In genomic region chr17:68351395-68351794, GRCh38 we compare ENCODE assay signal across 14 cellular contexts.
DNase-seq lines count a peak whose midpoint lies in the region; ATAC-seq and TF ChIP-seq lines count a peak whose summit lies in the region.
"Had no signal": no experiment of that assay in that cellular context is flagged by ENCODE, and none has a peak within 500 bp of the region (broad histone marks: within the 10 kb centered on the region; RNA-seq: fewer than 3 reads in every experiment).

No MANE protein-coding gene starts in this region.

- no peaks in the 10 kb centered on the region for H3K36me3 ChIP-seq in SK-N-SH (replicated peaks in 1 of 2; ENCODE audit: control insufficient read depth in 1 of 2, insufficient read depth in 2 of 2, low read length in 1 of 2)
- no peaks in the 10 kb centered on the region for H3K36me3 ChIP-seq in upper lobe of right lung
- H3K36me3 ChIP-seq: lower lobe of right lung, neural progenitor cell, vagina had no signal

- peak; percentile 63 for TF ChIP-seq RAD21 in SK-N-SH (IDR thresholded peaks at IDR 0.05; ENCODE audit: low read length)

- intact Hi-C loops in Right ventricle myocardium inferior (cut with DNase I): loop anchor here (5.0 kb wide), 1 partner anchor 46 kb away; no protein-coding TSS in a partner anchor
- intact Hi-C loops in left cardiac atrium (cut with DNase I): no loop called here
- intact Hi-C loops in upper lobe of right lung (cut with DNase I): no loop called here

- TF ChIP-seq EP300 in SK-N-SH (IDR thresholded peaks at IDR 0.05; ENCODE audit: borderline replicate concordance in 1 of 2, low read depth in 1 of 2, low read length in 1 of 2): no peak

- no peaks in the 10 kb centered on the region for H3F3A ChIP-seq in SK-N-SH (replicated peaks; ENCODE audit: insufficient read depth)

- H3K27me3 ChIP-seq in SK-N-SH (ENCODE audit: insufficient read depth) (no peaks in the 10 kb centered on the region), upper lobe of right lung (no peaks in the 10 kb centered on the region)
- H3K27me3 ChIP-seq: neural progenitor cell, vagina had no signal

- H3K9ac ChIP-seq in SK-N-SH: no peak overlapping the region
- H3K9ac ChIP-seq: neural progenitor cell had no signal

- no peak overlapping the region for H3K4me2 ChIP-seq in SK-N-SH
- H3K4me2 ChIP-seq: neural progenitor cell had no signal

- ATAC-seq in Right ventricle myocardium inferior (peak; percentile 56), left cardiac atrium (no peak), upper lobe of right lung (no peak), HG03520 (IDR thresholded peaks at IDR 0.05; ENCODE audit: unreplicated experiment) (no peak), GM18867 (IDR thresholded peaks at IDR 0.05; ENCODE audit: unreplicated experiment) (no peak)
- ATAC-seq: lower lobe of right lung had no signal

- H3K4me1 ChIP-seq in SK-N-SH (ENCODE audit: control insufficient read depth in 1 of 2, insufficient read depth in 2 of 2, low read depth in 1 of 2, low read length in 1 of 2): peaks cover 5 to 12% of the 10 kb centered on the region in 2 experiments; a peak in 3 of 4 replicates
- peaks cover 6% of the 10 kb centered on the region for H3K4me1 ChIP-seq in upper lobe of right lung
- H3K4me1 ChIP-seq: vagina had no signal

- DNase-seq in Right ventricle myocardium inferior (ENCODE audit: missing footprints): no peak
- DNase-seq in left cardiac atrium: no peak
- peak; percentile 77 for DNase-seq in SK-N-SH
- DNase-seq in fibroblast of the aortic adventitia (ENCODE audit: low read depth): peak; percentile 33
- DNase-seq in upper lobe of right lung: no peak
- no peak for DNase-seq in DMS53 (lab: John Stamatoyannopoulos, UW)
- DNase-seq: GDM1, glutamatergic neuron, lower lobe of right lung, NCI-H2171 treated with DMSO at 0.1 percent for 48 hours had no signal

- H2AFZ ChIP-seq in SK-N-SH (ENCODE audit: low read depth): 0 out of 2 replicates have a peak overlapping the region, but pooled peaks have one; percentile 67
- H2AFZ ChIP-seq: neural progenitor cell had no signal

- H3K9me3 ChIP-seq in SK-N-SH (no peaks in the 10 kb centered on the region), upper lobe of right lung (no peaks in the 10 kb centered on the region)
- H3K9me3 ChIP-seq: lower lobe of right lung, vagina had no signal

- H3K27ac ChIP-seq in SK-N-SH (ENCODE audit: low read depth in 2 of 2, low read length in 1 of 2) (no peak overlapping the region), upper lobe of right lung (no peak overlapping the region)
- H3K27ac ChIP-seq: lower lobe of right lung, neural progenitor cell, vagina had no signal

- no peaks in the 10 kb centered on the region for H3K79me2 ChIP-seq in SK-N-SH (ENCODE audit: insufficient read depth)

- TF ChIP-seq CTCF in SK-N-SH (IDR thresholded peaks at IDR 0.05): peak; percentile 55
- TF ChIP-seq CTCF in fibroblast of the aortic adventitia (IDR thresholded peaks at IDR 0.05; ENCODE audit: insufficient read depth, low read length): peak; percentile 31
- peak; percentile 6 for TF ChIP-seq CTCF in upper lobe of right lung (IDR thresholded peaks at IDR 0.05)

- H3K9me2 ChIP-seq in SK-N-SH: no peaks in the 10 kb centered on the region

- H3K4me3 ChIP-seq in SK-N-SH (ENCODE audit: low read depth in 2 of 2, low read length in 1 of 2) (no peak overlapping the region), fibroblast of the aortic adventitia (ENCODE audit: low read depth, low read length) (no peak overlapping the region), upper lobe of right lung (no peak overlapping the region)
- H3K4me3 ChIP-seq: lower lobe of right lung, neural progenitor cell, vagina had no signal

- no peaks in the 10 kb centered on the region for H4K20me1 ChIP-seq in SK-N-SH (ENCODE audit: insufficient read depth)

- 20% methylated on average over 7 of the region's 7 CpGs for WGBS in SK-N-SH (ENCODE audit: low lambda C conversion rate)

- CTCF ChIA-PET in SK-N-SH (lab: Yijun Ruan, JAX): interaction anchor here (0.7 to 4.7 kb wide), 8 partner anchors 37 to 107 kb away, joined by 3 to 25 read pairs (median 4); no protein-coding TSS in a partner anchor

- POLR2A ChIA-PET in SK-N-SH (lab: Yijun Ruan, JAX): interaction anchor here (0.7 kb wide), 1 partner anchor 25 kb away, joined by 7 read pairs; no protein-coding TSS in a partner anchor

TF ChIP-seq in SK-N-SH, 30 proteins besides CTCF, POLR2A, EP300 and RAD21 (continues in another document):
- TF ChIP-seq MEF2A (IDR thresholded peaks at IDR 0.05; ENCODE audit: borderline replicate concordance, low read depth): no peak
- TF ChIP-seq FOXJ3 (CRISPR knock-in tag; IDR thresholded peaks at IDR 0.05): no peak
- TF ChIP-seq TEAD4 (IDR thresholded peaks at IDR 0.05; ENCODE audit: borderline replicate concordance, insufficient read depth): no peak
- TF ChIP-seq SIN3A (IDR thresholded peaks at IDR 0.05; ENCODE audit: borderline replicate concordance, low read depth, low read length): no peak
- TF ChIP-seq POLR2AphosphoS5 (IDR thresholded peaks at IDR 0.05; ENCODE audit: low read depth, low read length): no peak
- 0 out of 2 replicates have a peak, but pooled peaks have one; percentile 17 for TF ChIP-seq NFIC (IDR thresholded peaks at IDR 0.05; ENCODE audit: borderline replicate concordance)
- TF ChIP-seq MAX (IDR thresholded peaks at IDR 0.05; ENCODE audit: low read depth): peak; percentile 78
- TF ChIP-seq ZBTB33 (IDR thresholded peaks at IDR 0.05; ENCODE audit: borderline replicate concordance, low read depth): no peak
- no peak for TF ChIP-seq RFX5 (IDR thresholded peaks at IDR 0.05; ENCODE audit: low read length)
- no peak for TF ChIP-seq NRF1 (IDR thresholded peaks at IDR 0.05; ENCODE audit: low read depth, low read length)
- peak; percentile 60 for TF ChIP-seq SMC3 (IDR thresholded peaks at IDR 0.05; ENCODE audit: low read depth, low read length)
- no peak for TF ChIP-seq GABPA (IDR thresholded peaks at IDR 0.05; ENCODE audit: low read depth)
- no peak for TF ChIP-seq USF1 (IDR thresholded peaks at IDR 0.05; ENCODE audit: borderline replicate concordance, low read depth)
- no peak for TF ChIP-seq FOXM1 (IDR thresholded peaks at IDR 0.05; ENCODE audit: low read depth)
- no peak for TF ChIP-seq CHD2 (IDR thresholded peaks at IDR 0.05; ENCODE audit: low read length, partially characterized antibody)
- no peak for TF ChIP-seq RCOR1 (IDR thresholded peaks at IDR 0.05; ENCODE audit: low read length)
- peak; percentile 20; the same call in 1 of the 2 replicates for TF ChIP-seq GATA2 (CRISPR knock-in tag; IDR thresholded peaks at IDR 0.05)
- no peak for TF ChIP-seq YY1 (IDR thresholded peaks at IDR 0.05; ENCODE audit: low read depth)
- TF ChIP-seq PBX3 (IDR thresholded peaks at IDR 0.05): peak; percentile 85
- no peak for TF ChIP-seq ELF1 (IDR thresholded peaks at IDR 0.05)
- peak; percentile 31; the same call in 1 of the 2 replicates for TF ChIP-seq TCF12 (IDR thresholded peaks at IDR 0.05)
- no peak for TF ChIP-seq IRF3 (IDR thresholded peaks at IDR 0.05; ENCODE audit: low read depth, low read length)
- no peak for TF ChIP-seq FOSL2 (IDR thresholded peaks at IDR 0.05; ENCODE audit: borderline replicate concordance, low read depth)
- TF ChIP-seq EZH2phosphoT487 (IDR thresholded peaks at IDR 0.05; ENCODE audit: borderline replicate concordance, low read depth): no peak
- TF ChIP-seq MXI1 (IDR thresholded peaks at IDR 0.05; ENCODE audit: low read depth, low read length): peak; percentile 73; the same call in 1 of the 2 replicates

Comparison
In these comparisons a context has a peak if more than half of its experiments do, and no peak if none do; other contexts are left out.
1. DNase-seq: peak in SK-N-SH (single experiment) and fibroblast of the aortic adventitia (single experiment); none in Right ventricle myocardium inferior (single experiment), left cardiac atrium (single experiment), upper lobe of right lung (single experiment) and DMS53 (single experiment).
2. Peak in every context shown above with its lines, with median percentiles within 50 percentile points of each other: CTCF ChIP-seq.